In the genomic region with DNA sequence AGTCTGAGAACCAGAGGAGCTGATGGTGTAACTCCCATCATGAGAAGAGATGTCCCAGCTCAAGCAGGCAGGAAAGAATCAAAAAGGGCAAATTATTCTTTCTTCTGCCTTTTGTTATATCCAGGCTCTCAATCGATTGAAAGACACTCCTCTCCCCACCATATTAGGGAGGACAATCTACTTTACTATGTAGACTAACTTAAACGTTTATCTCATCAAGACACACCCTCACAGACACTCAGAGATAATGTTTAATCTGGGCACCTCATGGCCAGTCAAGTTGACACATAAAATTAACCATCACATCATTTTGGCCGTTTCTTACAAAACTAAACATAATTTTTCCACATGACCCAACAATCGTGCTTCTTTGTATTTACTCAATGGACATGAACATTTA, we compare ENCODE assay signal across 31 cellular contexts.
"Had no signal": no experiment of that assay in that cellular context is flagged by ENCODE, and none has a peak within 500 bp of the region (broad histone marks: within the 10 kb centered on the region; RNA-seq: fewer than 3 reads in every experiment).

No MANE protein-coding gene starts in this region.

- H3K36me3 Mint-ChIP-seq: natural killer cell; neural progenitor cell; stimulated activated memory B cell treated with anti-CD40 and anti-IgM and Interleukin-4, amounts not matched to agents 10 μg/mL and 1 μg/mL and 100 μg/mL, for 72 hours; type B pancreatic cell had no signal

- H3K27me3 Mint-ChIP-seq: progenitor cell of endocrine pancreas; stimulated activated memory B cell treated with anti-CD40 and anti-IgM and Interleukin-4, amounts not matched to agents 10 μg/mL and 1 μg/mL and 100 μg/mL, for 72 hours; stimulated activated naive CD8-positive, alpha-beta T cell treated with anti-CD3 and anti-CD28 coated beads, Interleukin-15, amount 100 ng/mL, for 72 hours; type B pancreatic cell had no signal

- H3K27me3 ChIP-seq: neural progenitor cell, ovary, right lobe of liver, sigmoid colon, spleen, suprapubic skin, testis, tibial artery, transverse colon, upper lobe of right lung, uterus had no signal

- H2AFZ ChIP-seq: neural progenitor cell, parathyroid adenoma had no signal

- ATAC-seq: natural killer cell; psoas muscle; right cardiac atrium; right lobe of liver; stimulated activated memory B cell treated with anti-CD40 and anti-IgM and Interleukin-4, amounts not matched to agents 10 μg/mL and 1 μg/mL and 100 μg/mL, for 72 hours; stimulated activated naive CD8-positive, alpha-beta T cell treated with anti-CD3 and anti-CD28 coated beads, Interleukin-15, amount 100 ng/mL, for 72 hours; stimulated activated naive CD8-positive, alpha-beta T cell treated with anti-CD3 and anti-CD28 coated beads, Interleukin-15, Interleukin-2, amounts not matched to agents 100 U/mL and 50 U/mL, for 24 hours; upper lobe of right lung had no signal

- H3K4me1 ChIP-seq: neural progenitor cell, parathyroid adenoma, psoas muscle, right lobe of liver, sigmoid colon, spleen, suprapubic skin, testis, tibial artery, transverse colon, upper lobe of right lung, uterus had no signal

- FAIRE-seq: small intestine had no signal

- H3K27ac Mint-ChIP-seq: natural killer cell; nephron; neural progenitor cell; progenitor cell of endocrine pancreas; stimulated activated memory B cell treated with anti-CD40 and anti-IgM and Interleukin-4, amounts not matched to agents 10 μg/mL and 1 μg/mL and 100 μg/mL, for 72 hours; stimulated activated naive CD8-positive, alpha-beta T cell treated with anti-CD3 and anti-CD28 coated beads, Interleukin-15, amount 100 ng/mL, for 72 hours; type B pancreatic cell had no signal

- H3K27ac ChIP-seq: neural progenitor cell, ovary, parathyroid adenoma, psoas muscle, right lobe of liver, sigmoid colon, spleen, suprapubic skin, testis, tibial artery, transverse colon, upper lobe of right lung, uterus had no signal

- H3K9me3 Mint-ChIP-seq: nephron; neural progenitor cell; stimulated activated memory B cell treated with anti-CD40 and anti-IgM and Interleukin-4, amounts not matched to agents 10 μg/mL and 1 μg/mL and 100 μg/mL, for 72 hours; type B pancreatic cell had no signal

- H3K79me2 ChIP-seq: parathyroid adenoma had no signal

- H3K9ac ChIP-seq: neural progenitor cell, parathyroid adenoma had no signal

- H3K4me3 ChIP-seq: neural progenitor cell, ovary, psoas muscle, right lobe of liver, sigmoid colon, spleen, suprapubic skin, testis, tibial artery, transverse colon, upper lobe of right lung, uterus had no signal

- DNase-seq: natural killer cell; occipital lobe; ovary; posterior cingulate gyrus; psoas muscle; right cardiac atrium; right lobe of liver; sigmoid colon; small intestine; spleen; stimulated activated CD4-positive, alpha-beta T cell treated with anti-CD3 and anti-CD28 coated beads, Interleukin-12 subunit alpha, Interleukin-12 subunit beta, amount 100 ng/mL, for 4 hours; stimulated activated CD4-positive, alpha-beta T cell treated with anti-CD3 and anti-CD28 coated beads, Interleukin-1b, Interleukin-23, amount 100 ng/mL, for 48 hours; stimulated activated CD4-positive, alpha-beta T cell treated with anti-CD3 and anti-CD28 coated beads, Interleukin-4, amount 100 ng/mL, for 1 hour; stimulated activated CD4-positive, alpha-beta T cell treated with anti-CD3 and anti-CD28 coated beads, Interleukin-4, amount 100 ng/mL, for 4 hours; stimulated activated CD8-positive, alpha-beta memory T cell treated with anti-CD3 and anti-CD28 coated beads, Interleukin-4, amount 100 ng/mL, for 48 hours; stimulated activated naive CD4-positive, alpha-beta T cell; stimulated activated naive CD8-positive, alpha-beta T cell treated with anti-CD3 and anti-CD28 coated beads, Interleukin-15, amount 100 ng/mL, for 72 hours; stimulated activated naive CD8-positive, alpha-beta T cell treated with anti-CD3 and anti-CD28 coated beads, Interleukin-15, Interleukin-2, amounts not matched to agents 100 U/mL and 50 U/mL, for 24 hours; substantia nigra; testis; tibial artery; transverse colon; upper lobe of right lung; uterus had no signal

- H3K4me3 Mint-ChIP-seq: natural killer cell; nephron; neural progenitor cell; stimulated activated memory B cell treated with anti-CD40 and anti-IgM and Interleukin-4, amounts not matched to agents 10 μg/mL and 1 μg/mL and 100 μg/mL, for 72 hours; stimulated activated naive CD8-positive, alpha-beta T cell treated with anti-CD3 and anti-CD28 coated beads, Interleukin-15, amount 100 ng/mL, for 72 hours; type B pancreatic cell had no signal

- H3K36me3 ChIP-seq: neural progenitor cell, ovary, right lobe of liver, sigmoid colon, spleen, suprapubic skin, tibial artery, transverse colon, upper lobe of right lung, uterus had no signal

- H3K9me3 ChIP-seq: ovary, psoas muscle, right lobe of liver, sigmoid colon, suprapubic skin, testis, tibial artery, transverse colon, upper lobe of right lung, uterus had no signal

- H3K4me1 Mint-ChIP-seq: natural killer cell; nephron; neural progenitor cell; stimulated activated memory B cell treated with anti-CD40 and anti-IgM and Interleukin-4, amounts not matched to agents 10 μg/mL and 1 μg/mL and 100 μg/mL, for 72 hours; stimulated activated naive CD8-positive, alpha-beta T cell treated with anti-CD3 and anti-CD28 coated beads, Interleukin-15, amount 100 ng/mL, for 72 hours had no signal

- H3K4me2 ChIP-seq: neural progenitor cell had no signal
